In genomic region chr3:71742621-71743020, GRCh38 we compare ENCODE assay signal across 12 cellular contexts. TPM values are rescaled to one million over a fixed set of nuclear protein-coding genes. Genes with fewer than 3 reads are reported as not detected.
"Had no signal": no experiment of that assay in that cellular context is flagged by ENCODE, and none has a peak within 500 bp of the region (broad histone marks: within the 10 kb centered on the region; RNA-seq: fewer than 3 reads in every experiment).

No MANE protein-coding gene starts in this region.

- H3K9ac ChIP-seq: GM23248, KMS-11 had no signal

- DNase-seq: GM23248, GOT3, H7, HFFc6, IMR-90, KBM-7 had no signal

- FAIRE-seq: HTR-8/SVneo had no signal

- H3K4me1 ChIP-seq: HAP-1 had no signal

- H3K27ac ChIP-seq: GM23248, KMS-11 had no signal

- ATAC-seq: HCT116 had no signal

- H3K36me3 ChIP-seq: HAP-1 had no signal

- H3K4me3 ChIP-seq: GM23248, HAP-1 had no signal

RNA-seq across cellular contexts. Expression of gene GPR27, which starts 11.0 kb away (rescaled TPM):
- total RNA-seq: GM23248, H4, HFFc6, HT-29, IMR-90 had no signal
- polyA plus RNA-seq: GM23248, IMR-90 had no signal

RNA-seq across cellular contexts. Expression of gene PROK2, which starts 42.3 kb away (rescaled TPM):
- total RNA-seq: GM23248, H4, HFFc6, HT-29, IMR-90 had no signal
- polyA plus RNA-seq: GM23248, IMR-90 had no signal
